16 cellular contexts compared by ENCODE assay signal in the genomic region with DNA sequence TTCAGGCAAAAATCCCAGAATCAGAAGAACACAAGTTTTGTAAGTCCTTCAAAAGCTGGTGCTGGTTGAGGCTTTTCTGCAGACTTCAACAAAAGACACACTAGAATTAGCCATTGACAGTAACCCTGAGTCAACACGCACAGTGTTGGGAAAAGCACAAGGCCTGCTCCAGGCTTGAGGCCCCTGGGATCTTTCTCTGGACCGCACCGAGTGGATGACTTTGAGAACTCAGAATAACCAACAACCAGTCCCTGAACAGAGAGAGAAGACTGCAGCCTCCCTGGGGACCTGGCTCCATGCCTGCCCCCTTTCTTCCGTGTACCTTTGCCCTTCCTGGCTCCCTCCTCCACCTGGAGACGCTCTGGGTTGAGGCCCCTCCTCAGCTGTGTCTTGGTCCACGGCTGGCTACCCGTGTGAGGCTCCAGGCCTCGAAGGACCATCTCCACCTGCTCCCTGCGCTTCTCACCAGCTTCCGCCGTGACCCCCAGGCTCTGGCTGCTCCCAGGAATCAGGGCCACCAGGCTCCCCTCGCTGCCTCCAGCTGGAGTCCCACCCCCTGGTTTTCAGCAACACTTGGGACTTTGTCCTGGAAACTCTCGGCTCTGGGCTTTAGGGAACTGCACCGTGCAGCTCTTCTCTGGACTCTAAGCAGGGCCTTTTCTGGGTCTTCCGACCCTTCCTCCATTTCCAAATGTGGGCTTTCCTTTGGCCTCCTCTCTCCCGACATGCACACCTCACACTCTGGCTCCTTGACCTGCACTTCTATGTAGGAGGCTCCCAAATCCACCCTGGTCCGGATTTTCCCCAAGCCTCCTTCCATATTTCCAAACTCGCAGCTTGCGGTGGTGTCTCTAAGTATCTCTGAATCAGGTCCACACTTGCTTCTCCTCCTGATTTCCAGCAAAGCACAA. TPM values are rescaled to one million over a fixed set of nuclear protein-coding genes. Genes with fewer than 3 reads are reported as not detected.
DNase-seq lines count a peak whose midpoint lies in the region; ATAC-seq, FAIRE-seq and TF ChIP-seq lines count a peak whose summit lies in the region.
"Had no signal": no experiment of that assay in that cellular context is flagged by ENCODE, and none has a peak within 500 bp of the region (broad histone marks: within the 10 kb centered on the region; RNA-seq: fewer than 3 reads in every experiment).

No MANE protein-coding gene starts in this region.

- intact Hi-C loops in colonic mucosa (cut with DNase I), result loop anchor here (10.0 kb wide), 1 partner anchor 146 kb away; no protein-coding TSS in a partner anchor
- intact Hi-C loops in kidney (cut with DNase I), result no loop called here

- peak overlapping the region; percentile 48 for H3K18ac ChIP-seq in trophoblast cell (ENCODE audit: low read length)

- no peak overlapping the region for H4K12ac ChIP-seq in trophoblast cell (ENCODE audit: low read depth, low read length)

- H2AK5ac ChIP-seq in trophoblast cell (ENCODE audit: low read length), result no peak overlapping the region

- no peaks in the 10 kb centered on the region for H3K9me3 Mint-ChIP-seq in type B pancreatic cell
- H3K9me3 Mint-ChIP-seq: activated naive CD8-positive, alpha-beta T cell treated with anti-CD3 and anti-CD28 coated beads, Interleukin-2, amount 10 ng/mL, durations not matched to agents 7 days and 5 days; T-helper 1 cell treated with Interleukin-12 subunit alpha and Interleukin-12 subunit beta and Interleukin-4 antibody, amounts not matched to agents 30 μg/mL and 1 μg/mL, for 36 hours had no signal

- H3K4me1 ChIP-seq in colonic mucosa, result peaks cover 5% of the 10 kb centered on the region
- H3K4me1 ChIP-seq in kidney (ENCODE audit: control insufficient read depth in 1 of 2, insufficient read depth in 1 of 2, low read depth in 1 of 2, low read length in 2 of 2), result peaks cover 29 to 37% of the 10 kb centered on the region in 2 donors
- no peaks in the 10 kb centered on the region for H3K4me1 ChIP-seq in trophoblast cell (ENCODE audit: control insufficient read depth in 1 of 2, insufficient read depth in 2 of 2, low read length in 2 of 2)

- peaks cover 44% of the 10 kb centered on the region for H3K4me1 Mint-ChIP-seq in type B pancreatic cell (ENCODE audit: unreplicated experiment)
- H3K4me1 Mint-ChIP-seq: activated naive CD8-positive, alpha-beta T cell treated with anti-CD3 and anti-CD28 coated beads, Interleukin-2, amount 10 ng/mL, durations not matched to agents 7 days and 5 days had no signal

- no peak overlapping the region for H2AFZ ChIP-seq in trophoblast cell (ENCODE audit: insufficient read depth, low read length, poor library complexity)

- TF ChIP-seq CTCF in colonic mucosa (IDR thresholded peaks at IDR 0.05) (no peak), kidney (IDR thresholded peaks at IDR 0.05; ENCODE audit: borderline replicate concordance, extremely low read depth, insufficient read depth) (no peak), type B pancreatic cell (conservative IDR thresholded peaks at IDR 0.05) (no peak), GM10266 (IDR thresholded peaks at IDR 0.05; ENCODE audit: control insufficient read depth, insufficient read depth, low read depth, missing control alignments) (no peak)

- H3K4me3 Mint-ChIP-seq in type B pancreatic cell, result peak overlapping the region; percentile 7
- H3K4me3 Mint-ChIP-seq: activated CD4-positive, alpha-beta memory T cell treated with anti-CD3 and anti-CD28 coated beads, Interleukin-2, amount 10 ng/mL, durations not matched to agents 7 days and 5 days; activated naive CD8-positive, alpha-beta T cell treated with anti-CD3 and anti-CD28 coated beads, Interleukin-2, amount 10 ng/mL, durations not matched to agents 7 days and 5 days; T-helper 1 cell treated with Interleukin-12 subunit alpha and Interleukin-12 subunit beta and Interleukin-4 antibody, amounts not matched to agents 30 μg/mL and 1 μg/mL, for 36 hours had no signal

- no peak overlapping the region for H4K91ac ChIP-seq in trophoblast cell (ENCODE audit: low read depth, low read length)

- no peak overlapping the region for H3K4me3 ChIP-seq in colonic mucosa
- no peak overlapping the region for H3K4me3 ChIP-seq in kidney (ENCODE audit: low read length in 2 of 2)
- no peak overlapping the region for H3K4me3 ChIP-seq in trophoblast cell (ENCODE audit: low read depth, low read length)

- peak overlapping the region; percentile 2 to 30 for H3K9ac ChIP-seq in colonic mucosa (ENCODE audit: low read depth in 2 of 2, low read length in 2 of 2)
- H3K9ac ChIP-seq in kidney (ENCODE audit: low read length in 2 of 2), result no peak overlapping the region
- no peak overlapping the region for H3K9ac ChIP-seq in trophoblast cell (ENCODE audit: low read length)

- H2BK12ac ChIP-seq in trophoblast cell (ENCODE audit: low read length), result no peak overlapping the region

- peak; percentile 67 for DNase-seq in colonic mucosa
- DNase-seq in kidney, result no peak
- DNase-seq in trophoblast cell, result no peak
- peak; percentile 67 for DNase-seq in type B pancreatic cell (ENCODE audit: extremely low spot score, unreplicated experiment)
- DNase-seq in GM10266 (ENCODE audit: extremely low spot score), result no peak
- no peak for DNase-seq in H54 (ENCODE audit: insufficient read length, low spot score)
- DNase-seq in SHP77 (lab: John Stamatoyannopoulos, UW), result no peak
- DNase-seq: activated CD4-positive, alpha-beta memory T cell treated with anti-CD3 and anti-CD28 coated beads, Interleukin-2, amount 10 ng/mL, durations not matched to agents 7 days and 5 days; activated naive CD8-positive, alpha-beta T cell treated with anti-CD3 and anti-CD28 coated beads, Interleukin-2, amount 10 ng/mL, durations not matched to agents 7 days and 5 days; DMS 273 treated with DMSO at 0.1 percent for 48 hours; effector CD8-positive, alpha-beta T cell; stimulated activated CD4-positive, alpha-beta T cell treated with anti-CD3 and anti-CD28 coated beads, Interleukin-1b, Interleukin-23, amount 100 ng/mL, for 48 hours; stimulated activated naive CD4-positive, alpha-beta T cell had no signal

- no peaks in the 10 kb centered on the region for H3K79me1 ChIP-seq in trophoblast cell (ENCODE audit: low read length)

- H3K36me3 ChIP-seq in colonic mucosa (no peaks in the 10 kb centered on the region), kidney (ENCODE audit: control insufficient read depth in 1 of 2, insufficient read depth in 2 of 2, low read length in 2 of 2) (no peaks in the 10 kb centered on the region), trophoblast cell (ENCODE audit: control insufficient read depth in 1 of 2, insufficient read depth in 2 of 2, low read length in 2 of 2) (no peaks in the 10 kb centered on the region)

- no peak overlapping the region for H3K23ac ChIP-seq in trophoblast cell (ENCODE audit: low read length)

- no CpG with 5 or more reads among the region's 19 CpGs for WGBS in trophoblast cell (ENCODE audit: extremely low coverage, insufficient coverage, insufficient read length)

- H3K9me3 ChIP-seq in colonic mucosa, result no peaks in the 10 kb centered on the region
- no peaks in the 10 kb centered on the region for H3K9me3 ChIP-seq in kidney (ENCODE audit: control insufficient read depth in 1 of 2, low read length in 2 of 2)
- no peaks in the 10 kb centered on the region for H3K9me3 ChIP-seq in trophoblast cell (ENCODE audit: insufficient read depth, low read depth, low read length)

- H3K27me3 ChIP-seq in colonic mucosa (no peaks in the 10 kb centered on the region), trophoblast cell (ENCODE audit: insufficient read depth, low read length) (no peaks in the 10 kb centered on the region)

- FAIRE-seq in kidney (lab: Jason Lieb, UNC), result no peak
- FAIRE-seq in H54 (lab: Jason Lieb, UNC), result no peak
- FAIRE-seq: GM19239 had no signal

- H3K27ac ChIP-seq in colonic mucosa (peak overlapping the region; percentile 32), kidney (ENCODE audit: low read depth in 2 of 2, low read length in 2 of 2) (peak overlapping the region; percentile 36 to 66), trophoblast cell (ENCODE audit: low read depth, low read length) (no peak overlapping the region)

- ATAC-seq in HG02981 (IDR thresholded peaks at IDR 0.05; ENCODE audit: unreplicated experiment), result no peak

- H2BK5ac ChIP-seq in trophoblast cell (ENCODE audit: low read depth, low read length, poor library complexity), result no peak overlapping the region

- no peaks in the 10 kb centered on the region for H3K79me2 ChIP-seq in trophoblast cell (ENCODE audit: control insufficient read depth, insufficient read depth, low read length, poor library complexity)

- no peak overlapping the region for H3K4ac ChIP-seq in trophoblast cell (ENCODE audit: low read depth, low read length)

- no peaks in the 10 kb centered on the region for H3K27me3 Mint-ChIP-seq in type B pancreatic cell
- H3K27me3 Mint-ChIP-seq: activated naive CD8-positive, alpha-beta T cell treated with anti-CD3 and anti-CD28 coated beads, Interleukin-2, amount 10 ng/mL, durations not matched to agents 7 days and 5 days had no signal

- H3K36me3 Mint-ChIP-seq in type B pancreatic cell, result no peaks in the 10 kb centered on the region
- H3K36me3 Mint-ChIP-seq: activated naive CD8-positive, alpha-beta T cell treated with anti-CD3 and anti-CD28 coated beads, Interleukin-2, amount 10 ng/mL, durations not matched to agents 7 days and 5 days had no signal

- no peak for TF ChIP-seq POLR2A in H54 (IDR thresholded peaks at IDR 0.05; ENCODE audit: low read depth, low read length)

- peak overlapping the region; percentile 69 for H3K27ac Mint-ChIP-seq in type B pancreatic cell
- H3K27ac Mint-ChIP-seq: activated CD4-positive, alpha-beta memory T cell treated with anti-CD3 and anti-CD28 coated beads, Interleukin-2, amount 10 ng/mL, durations not matched to agents 7 days and 5 days; activated naive CD8-positive, alpha-beta T cell treated with anti-CD3 and anti-CD28 coated beads, Interleukin-2, amount 10 ng/mL, durations not matched to agents 7 days and 5 days; T-helper 1 cell treated with Interleukin-12 subunit alpha and Interleukin-12 subunit beta and Interleukin-4 antibody, amounts not matched to agents 30 μg/mL and 1 μg/mL, for 36 hours had no signal

- H3K4me2 ChIP-seq in trophoblast cell (ENCODE audit: low read length), result no peak overlapping the region

- H2BK120ac ChIP-seq in trophoblast cell (ENCODE audit: insufficient read depth, low read length, poor library complexity), result no peak overlapping the region

- no peak overlapping the region for H4K8ac ChIP-seq in trophoblast cell (ENCODE audit: low read depth, low read length)

- H3K14ac ChIP-seq in trophoblast cell (ENCODE audit: low read length), result no peak overlapping the region

RNA-seq across cellular contexts. Expression of a gene that starts 28.2 kb away (rescaled TPM):
- 10 to 100 TPM in 1 of 2 donors, 1 to 10 TPM in 1; 7.6 to 11.2 TPM for total RNA-seq in colonic mucosa
- total RNA-seq in kidney, result 22.6 TPM
- 6.2 TPM for polyA plus RNA-seq in kidney (ENCODE audit: insufficient read depth, low read depth, low replicate concordance)
- polyA plus RNA-seq in trophoblast cell (2013), result 6.9 and 7.0 TPM in 2 replicates
- total RNA-seq in type B pancreatic cell (ENCODE audit: low replicate concordance), result 22.6 and 23.1 TPM in 2 replicates

Comparison
In these comparisons a context has a peak if more than half of its experiments do, and no peak if none do; other contexts are left out.
1. DNase-seq: peak in colonic mucosa (single experiment) and type B pancreatic cell (single experiment); none in kidney (single experiment), trophoblast cell (0 of 2), GM10266 (single experiment), H54 (single experiment) and SHP77 (0 of 2).
2. H3K9ac ChIP-seq: peak in colonic mucosa (2 of 2); none in kidney (0 of 2) and trophoblast cell (single experiment).